In genomic region chr4:184097240-184097619, GRCh38 we compare ENCODE assay signal across 1 cellular context.
TF ChIP-seq lines count a peak whose summit lies in the region.

No MANE protein-coding gene starts in this region.

TF ChIP-seq in HCT116, 20 proteins besides CTCF, POLR2A, EP300 and RAD21 (continued from another document):
- TF ChIP-seq JUND (IDR thresholded peaks at IDR 0.05) (no peak), REST (IDR thresholded peaks at IDR 0.05; ENCODE audit: low read depth) (no peak), EGR1 (IDR thresholded peaks at IDR 0.05; ENCODE audit: low read depth) (no peak), YY1 (IDR thresholded peaks at IDR 0.05; ENCODE audit: extremely low read depth, insufficient replicate concordance, low read depth, low read length) (no peak), EZH2 (IDR thresholded peaks at IDR 0.05) (no peak), CEBPB (IDR thresholded peaks at IDR 0.05; ENCODE audit: low read depth) (no peak), SIN3A (IDR thresholded peaks at IDR 0.05; ENCODE audit: low read depth) (no peak)
